In genomic region chr1:160739098-160739511, GRCh38 we compare ENCODE assay signal across 1 cellular context.
TF ChIP-seq lines count a peak whose summit lies in the region.

Gene SLAMF7, plus strand, starts transcription at chr1:160739247. Its CDS starts 55 bp downstream, at chr1:160739302.

TF ChIP-seq in HCT116, 20 proteins besides CTCF, POLR2A, EP300 and RAD21 (continued from another document):
- TF ChIP-seq ZBTB33 (IDR thresholded peaks at IDR 0.05; ENCODE audit: extremely low read depth, insufficient replicate concordance, low read length): no peak
- no peak for TF ChIP-seq EZH2 (IDR thresholded peaks at IDR 0.05)
- no peak for TF ChIP-seq ELF1 (IDR thresholded peaks at IDR 0.05; ENCODE audit: borderline replicate concordance, low read depth)
- no peak for TF ChIP-seq TCF7L2 (IDR thresholded peaks at IDR 0.05; ENCODE audit: borderline replicate concordance, extremely low read depth, insufficient read depth, insufficient read length)
- TF ChIP-seq POLR2AphosphoS5 (IDR thresholded peaks at IDR 0.05; ENCODE audit: low read depth, low read length): no peak
- TF ChIP-seq MAX (IDR thresholded peaks at IDR 0.05): no peak
- no peak for TF ChIP-seq SP1 (IDR thresholded peaks at IDR 0.05; ENCODE audit: low read depth)
- TF ChIP-seq EZH2phosphoT487 (IDR thresholded peaks at IDR 0.05; ENCODE audit: borderline replicate concordance): no peak
- no peak for TF ChIP-seq ZFX (IDR thresholded peaks at IDR 0.05)
